In the genomic region with DNA sequence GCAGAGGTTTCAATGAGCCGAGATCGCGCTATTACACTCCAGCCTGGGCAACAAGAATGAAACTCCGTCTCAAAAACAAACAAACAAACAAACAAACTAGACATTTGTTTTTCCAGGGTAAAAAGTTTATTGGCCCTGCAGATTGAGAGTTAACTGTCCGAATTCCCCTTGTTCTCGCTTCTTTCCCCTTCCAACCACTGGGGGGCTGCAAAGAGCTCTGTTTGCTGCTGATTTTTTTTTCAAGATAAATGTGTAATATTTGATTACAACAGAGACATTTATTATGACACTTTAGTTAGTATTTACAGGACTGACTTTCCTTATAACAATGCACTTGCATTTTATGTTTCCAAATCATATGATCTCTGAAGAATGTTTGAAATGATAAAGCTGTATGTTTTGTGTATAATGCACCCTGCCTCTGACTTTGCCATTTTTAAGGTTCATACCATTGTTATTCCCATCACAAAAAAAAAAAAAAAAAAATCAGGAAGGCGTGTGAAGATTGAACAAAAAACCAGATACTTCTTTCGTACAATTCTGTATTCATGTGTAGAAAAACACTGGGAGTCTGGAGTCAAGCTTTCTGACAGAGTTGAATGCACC, we compare ENCODE assay signal across 8 cellular contexts. TPM values are rescaled to one million over a fixed set of nuclear protein-coding genes. Genes with fewer than 3 reads are reported as not detected.
DNase-seq lines count a peak whose midpoint lies in the region; ATAC-seq and TF ChIP-seq lines count a peak whose summit lies in the region.

No MANE protein-coding gene starts in this region.

- H3K27me3 Mint-ChIP-seq in activated T-helper 1 cell treated with anti-CD3 and anti-CD28 coated beads, Interleukin-12 subunit alpha, Interleukin-12 subunit beta, Interleukin-2, Interleukin-4 antibody, amounts not matched to agents 30 ng/mL and 10 ng/mL and 1 ng/mL, durations not matched to agents 14 hours and 24 hours and 36 hours (ENCODE audit: insufficient read depth), result peaks cover 45% of the 10 kb centered on the region

- peaks cover 13 to 15% of the 10 kb centered on the region in 2 donors for H3K4me1 ChIP-seq in thyroid gland

- intact Hi-C loops in thyroid gland (cut with DNase I), result no loop called here
- intact Hi-C loops in activated T-helper 1 cell treated with anti-CD3 and anti-CD28 coated beads, Interleukin-12 subunit alpha, Interleukin-12 subunit beta, Interleukin-2, Interleukin-4 antibody, amounts not matched to agents 30 ng/mL and 10 ng/mL and 1 ng/mL, durations not matched to agents 14 hours and 24 hours and 36 hours (cut with micrococcal nuclease), result loop anchor here (10.0 kb wide), 1 partner anchor 927 kb away; no protein-coding TSS in a partner anchor

- peaks cover 10% of the 10 kb centered on the region for H3K27me3 ChIP-seq in thyroid gland

- 4 to 5% methylated on average over 8 of the region's 8 CpGs for WGBS in thyroid gland, 2 donors

- H3K36me3 ChIP-seq in thyroid gland, result no peaks in the 10 kb centered on the region

- no peak overlapping the region for H3K27ac ChIP-seq in thyroid gland

- H3K9me3 Mint-ChIP-seq in activated T-helper 1 cell treated with anti-CD3 and anti-CD28 coated beads, Interleukin-12 subunit alpha, Interleukin-12 subunit beta, Interleukin-2, Interleukin-4 antibody, amounts not matched to agents 30 ng/mL and 10 ng/mL and 1 ng/mL, durations not matched to agents 14 hours and 24 hours and 36 hours, result no peaks in the 10 kb centered on the region

- no peak overlapping the region for H3K4me3 ChIP-seq in astrocyte of the cerebellum (ENCODE audit: low read depth, low read length)
- no peak overlapping the region for H3K4me3 ChIP-seq in thyroid gland (replicated peaks in 1 of 3)

- no peaks in the 10 kb centered on the region for H3K4me1 Mint-ChIP-seq in activated T-helper 1 cell treated with anti-CD3 and anti-CD28 coated beads, Interleukin-12 subunit alpha, Interleukin-12 subunit beta, Interleukin-2, Interleukin-4 antibody, amounts not matched to agents 30 ng/mL and 10 ng/mL and 1 ng/mL, durations not matched to agents 14 hours and 24 hours and 36 hours (ENCODE audit: low read depth)

- no peak overlapping the region for H3K27ac Mint-ChIP-seq in activated T-helper 1 cell treated with anti-CD3 and anti-CD28 coated beads, Interleukin-12 subunit alpha, Interleukin-12 subunit beta, Interleukin-2, Interleukin-4 antibody, amounts not matched to agents 30 ng/mL and 10 ng/mL and 1 ng/mL, durations not matched to agents 14 hours and 24 hours and 36 hours

- in situ Hi-C loops in astrocyte of the cerebellum (cut with HindIII; ENCODE audit: low sequenced_read_pairs), result no loop called here

- H3K36me3 Mint-ChIP-seq in activated T-helper 1 cell treated with anti-CD3 and anti-CD28 coated beads, Interleukin-12 subunit alpha, Interleukin-12 subunit beta, Interleukin-2, Interleukin-4 antibody, amounts not matched to agents 30 ng/mL and 10 ng/mL and 1 ng/mL, durations not matched to agents 14 hours and 24 hours and 36 hours (ENCODE audit: low read depth), result no peaks in the 10 kb centered on the region

- ATAC-seq in HG03442 (IDR thresholded peaks at IDR 0.05; ENCODE audit: unreplicated experiment), result no peak

- no peaks in the 10 kb centered on the region for H3K9me3 ChIP-seq in thyroid gland

- DNase-seq in AG08395 (ENCODE audit: low spot score) (peak; percentile 57), NCI-H2171 (lab: John Stamatoyannopoulos, UW) (peak; percentile 57), astrocyte of the cerebellum (ENCODE audit: low read depth) (peak; percentile 32), iPS-NIHi7 (ENCODE audit: extremely low spot score) (peak; percentile 46), thyroid gland (peak; percentile 49 to 54)
- DNase-seq in activated T-helper 1 cell treated with anti-CD3 and anti-CD28 coated beads, Interleukin-12 subunit alpha, Interleukin-12 subunit beta, Interleukin-2, Interleukin-4 antibody, amounts not matched to agents 30 ng/mL and 10 ng/mL and 1 ng/mL, durations not matched to agents 14 hours and 24 hours and 36 hours (ENCODE audit: low spot score), result no peak

- H3K4me3 Mint-ChIP-seq in activated T-helper 1 cell treated with anti-CD3 and anti-CD28 coated beads, Interleukin-12 subunit alpha, Interleukin-12 subunit beta, Interleukin-2, Interleukin-4 antibody, amounts not matched to agents 30 ng/mL and 10 ng/mL and 1 ng/mL, durations not matched to agents 14 hours and 24 hours and 36 hours, result no peak overlapping the region

- TF ChIP-seq POLR2A in thyroid gland (IDR thresholded peaks at IDR 0.05), result no peak

- peak; percentile 71 for TF ChIP-seq CTCF in GM12873 (IDR thresholded peaks at IDR 0.05; ENCODE audit: insufficient read depth, low read depth, low read length, missing control alignments)
- TF ChIP-seq CTCF in astrocyte of the cerebellum (IDR thresholded peaks at IDR 0.05; ENCODE audit: low read depth, low read length, missing control alignments), result peak; percentile 85
- peak; percentile 28 to 80 (median 58) for TF ChIP-seq CTCF in thyroid gland (IDR thresholded peaks at IDR 0.05)

RNA-seq across cellular contexts. Expression of gene CLSTN2, which starts 2.8 kb away (rescaled TPM):
- total RNA-seq in thyroid gland, result 10 to 100 TPM in 3 of 4 donors, 1 to 10 TPM in 1; 9.7 to 32.9 (median 15.5) TPM
- total RNA-seq in activated T-helper 1 cell treated with anti-CD3 and anti-CD28 coated beads, Interleukin-12 subunit alpha, Interleukin-12 subunit beta, Interleukin-2, Interleukin-4 antibody, amounts not matched to agents 30 ng/mL and 10 ng/mL and 1 ng/mL, durations not matched to agents 14 hours and 24 hours and 36 hours, result not detected in 2 replicates

Comparison
In these comparisons a context has a peak if more than half of its experiments do, and no peak if none do; other contexts are left out.
1. RNA of gene CLSTN2, which starts 2.8 kb away (total RNA-seq): 9.7 to 32.9 TPM in thyroid gland; not detected in activated T-helper 1 cell treated with anti-CD3 and anti-CD28 coated beads, Interleukin-12 subunit alpha, Interleukin-12 subunit beta, Interleukin-2, Interleukin-4 antibody, amounts not matched to agents 30 ng/mL and 10 ng/mL and 1 ng/mL, durations not matched to agents 14 hours and 24 hours and 36 hours; every median in the first group is over 10 times any median in the second.
2. Peak in every context shown above with its lines, with median percentiles within 50 percentile points of each other: CTCF ChIP-seq.